11 cellular contexts compared by ENCODE assay signal in the genomic region with DNA sequence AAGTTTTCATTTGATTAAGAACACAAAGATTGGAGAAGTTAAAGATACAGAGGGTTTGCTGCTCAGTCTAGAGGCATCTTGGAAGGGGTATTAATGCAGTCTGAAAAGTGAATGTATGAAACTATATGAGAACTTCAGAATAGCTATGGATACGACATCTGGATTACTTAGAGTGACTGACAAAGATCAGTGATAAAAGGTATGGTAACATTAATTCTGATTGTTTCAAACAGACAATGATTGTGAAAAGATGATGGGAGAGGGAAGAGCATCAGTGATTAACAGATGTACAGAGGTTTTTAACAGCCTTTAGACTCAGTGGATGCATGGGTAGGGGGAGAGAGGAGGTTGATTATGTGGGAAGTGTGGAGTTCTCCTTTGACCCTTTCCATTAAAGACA.
"Had no signal": no experiment of that assay in that cellular context is flagged by ENCODE, and none has a peak within 500 bp of the region (broad histone marks: within the 10 kb centered on the region; RNA-seq: fewer than 3 reads in every experiment).

No MANE protein-coding gene starts in this region.

- H3K4me2 ChIP-seq: GM23338 had no signal

- H3K36me3 ChIP-seq: HAP-1 had no signal

- FAIRE-seq: H1, H54 had no signal

- H3K9me3 ChIP-seq: HAP-1 had no signal

- H3K27ac ChIP-seq: GM23248 had no signal

- H3K4me1 ChIP-seq: HAP-1 had no signal

- ATAC-seq: GM23338, HCT116 had no signal

- H3K9ac ChIP-seq: GM23248 had no signal

- H2AFZ ChIP-seq: GM23248, GM23338 had no signal

- DNase-seq: GM23248, GOT3, H7, H9, HCEC 1CT, HFFc6 had no signal

- H3K4me3 ChIP-seq: GM23248, GM23338, HAP-1 had no signal
